ENCODE assay signal across 15 cellular contexts in genomic region chr11:1549355-1550330, GRCh38. TPM values are rescaled to one million over a fixed set of nuclear protein-coding genes. Genes with fewer than 3 reads are reported as not detected.
A peak's percentile ranks its signal among the peaks of the same experiment; 100 is the strongest.
DNase-seq lines count a peak whose midpoint lies in the region; ATAC-seq and TF ChIP-seq lines count a peak whose summit lies in the region.
"Had no signal": no experiment of that assay in that cellular context is flagged by ENCODE, and none has a peak within 500 bp of the region (broad histone marks: within the 10 kb centered on the region; RNA-seq: fewer than 3 reads in every experiment).

No MANE protein-coding gene starts in this region.

- BruUV-seq in HCT116 (replicated peaks; lab: Mats Ljungman, UMichigan), result no TSS peak

- intact Hi-C loops in HCT116 (cut with micrococcal nuclease) (no loop called here), dorsolateral prefrontal cortex (cut with DNase I) (no loop called here)

- RAD21 ChIA-PET in HCT116 (lab: Charles Lee; ENCODE audit: low non-redundant PET in 1 of 2, low total read pairs in 2 of 2, uncharacterized antibody in 2 of 2, unreplicated experiment in 2 of 2), result no interaction called here

- TF ChIP-seq RAD21 in HCT116 (IDR thresholded peaks at IDR 0.05; ENCODE audit: low read depth), result no peak

- no peak for TF ChIP-seq POLR2A in HCT116 (IDR thresholded peaks at IDR 0.05; ENCODE audit: borderline replicate concordance, extremely low read depth, insufficient read depth, insufficient read length)

- peak overlapping the region; percentile 61 for H3K27ac ChIP-seq in 22Rv1
- peak overlapping the region; percentile 63; the same call in 1 of the 2 replicates for H3K27ac ChIP-seq in HCT116 (ENCODE audit: low read depth, low read length)
- peak overlapping the region in 57 of 59 donors; percentile 27 to 92 (median 80) for H3K27ac ChIP-seq in dorsolateral prefrontal cortex
- H3K27ac ChIP-seq in osteoblast (ENCODE audit: low read depth, low read length), result no peak overlapping the region

- DNase-seq in HCT116 (ENCODE audit: low read depth, low spot score) (no peak), dorsolateral prefrontal cortex (peak in 7 of 10 donors; percentile 57 to 82 (median 73)), osteoblast (ENCODE audit: insufficient read length, low spot score, missing footprints) (peak; percentile 89), DMS153 treated with DMSO at 0.1 percent for 48 hours (lab: John Stamatoyannopoulos, UW; ENCODE audit: unreplicated experiment) (no peak)
- DNase-seq in activated effector memory CD4-positive, alpha-beta T cell treated with Interleukin-2 at 50 U/mL for 16 hours, result no peak
- DNase-seq: effector memory CD4-positive, alpha-beta T cell; mammary epithelial cell; NCI-H1930; T-helper 9 cell had no signal

- TF ChIP-seq CTCF in 22Rv1 (IDR thresholded peaks at IDR 0.05) (no peak), HCT116 (IDR thresholded peaks at IDR 0.05 in 2 of 3, conservative IDR thresholded peaks at IDR 0.05 in 1 of 3; ENCODE audit: borderline replicate concordance in 1 of 3, insufficient read depth in 1 of 3, low read depth in 2 of 3, low read length in 2 of 3) (peak in 2 of 3 experiments; percentile 9 to 23; a peak in 1 of 6 replicates), dorsolateral prefrontal cortex (IDR thresholded peaks at IDR 0.05 in 54 of 56, conservative IDR thresholded peaks at IDR 0.05 in 2 of 56; ENCODE audit: low read depth in 1 of 56, partially characterized antibody in 56 of 56) (peak in 52 of 56 donors; percentile 9 to 65 (median 38)), osteoblast (IDR thresholded peaks at IDR 0.05; ENCODE audit: extremely low read depth, low read depth, low read length) (no peak)

- H3K4me3 ChIP-seq in HCT116 (replicated peaks in 1 of 2; ENCODE audit: low read depth in 1 of 2, low read length in 2 of 2) (peak overlapping the region in 1 of 2 experiments; percentile 50; a peak in 2 of 4 replicates), dorsolateral prefrontal cortex (no peak overlapping the region), osteoblast (ENCODE audit: insufficient read depth, low read length) (no peak overlapping the region)

- POLR2A ChIA-PET in HCT116 (lab: Charles Lee), result no interaction called here

- H3K9me3 ChIP-seq in HCT116 (ENCODE audit: control insufficient read depth in 1 of 2, insufficient read depth in 1 of 2, low read depth in 1 of 2, low read length in 2 of 2) (no peaks in the 10 kb centered on the region), osteoblast (ENCODE audit: low read depth, low read length) (no peaks in the 10 kb centered on the region)

- H3K27me3 ChIP-seq in HCT116 (ENCODE audit: insufficient read depth, low read length), result no peaks in the 10 kb centered on the region
- H3K27me3 ChIP-seq in dorsolateral prefrontal cortex, result peaks cover 0 to 10% (median 0%) of the 10 kb centered on the region in 45 donors
- peaks cover 39% of the 10 kb centered on the region for H3K27me3 ChIP-seq in osteoblast (ENCODE audit: insufficient read depth, low read length)

- H3K36me3 ChIP-seq in HCT116 (ENCODE audit: control insufficient read depth in 1 of 2, insufficient read depth in 2 of 2, low read length in 2 of 2) (no peaks in the 10 kb centered on the region), osteoblast (ENCODE audit: insufficient read depth, low read length) (no peaks in the 10 kb centered on the region)

- H2AFZ ChIP-seq in HCT116 (ENCODE audit: low read depth, low read length, poor library complexity, severe bottlenecking), result no peak overlapping the region
- H2AFZ ChIP-seq in osteoblast (ENCODE audit: low read length), result no peak overlapping the region

- H3K79me2 ChIP-seq in HCT116 (ENCODE audit: insufficient read depth, low read length) (no peaks in the 10 kb centered on the region), osteoblast (ENCODE audit: insufficient read depth, low read length) (no peaks in the 10 kb centered on the region)

- H3K4me2 ChIP-seq in HCT116 (ENCODE audit: low read length) (peak overlapping the region; percentile 98; the same call in 1 of the 2 replicates), osteoblast (ENCODE audit: insufficient read depth, low read length) (no peak overlapping the region)

- H4K20me1 ChIP-seq in HCT116 (ENCODE audit: insufficient read depth), result no peaks in the 10 kb centered on the region
- no peaks in the 10 kb centered on the region for H4K20me1 ChIP-seq in osteoblast (ENCODE audit: insufficient read depth, low read length)

- no peak overlapping the region; the same call in 1 of the 2 replicates for H3K9ac ChIP-seq in HCT116 (ENCODE audit: low read length)

- peaks cover 27 to 49% of the 10 kb centered on the region in 2 experiments for H3K4me1 ChIP-seq in HCT116 (ENCODE audit: control insufficient read depth in 1 of 2, insufficient read depth in 2 of 2, low read length in 2 of 2)
- H3K4me1 ChIP-seq in osteoblast (ENCODE audit: insufficient read depth, low read length), result no peaks in the 10 kb centered on the region

- CTCF ChIA-PET in HCT116 (lab: Charles Lee), result interaction anchor here (5.2 kb wide), 1 partner anchor 26 kb away, joined by 133 read pairs; no protein-coding TSS in a partner anchor

- no peaks in the 10 kb centered on the region for H3K9me2 ChIP-seq in HCT116 (ENCODE audit: insufficient read depth)

- ATAC-seq in HCT116 (no peak), HG02759 (IDR thresholded peaks at IDR 0.05; ENCODE audit: unreplicated experiment) (no peak), GM19324 (IDR thresholded peaks at IDR 0.05; ENCODE audit: low FRiP score, unreplicated experiment) (no peak)

TF ChIP-seq in HCT116, 20 proteins besides CTCF, POLR2A, EP300 and RAD21:
- TF ChIP-seq ELF1 (IDR thresholded peaks at IDR 0.05; ENCODE audit: borderline replicate concordance, low read depth) (no peak), ZBTB33 (IDR thresholded peaks at IDR 0.05; ENCODE audit: extremely low read depth, insufficient replicate concordance, low read length) (no peak), CBX3 (IDR thresholded peaks at IDR 0.05; ENCODE audit: low read depth) (no peak), YY1 (IDR thresholded peaks at IDR 0.05; ENCODE audit: extremely low read depth, insufficient replicate concordance, low read depth, low read length) (no peak), FOSL1 (IDR thresholded peaks at IDR 0.05; ENCODE audit: low read depth) (no peak), ATF3 (IDR thresholded peaks at IDR 0.05) (no peak), EZH2phosphoT487 (IDR thresholded peaks at IDR 0.05; ENCODE audit: borderline replicate concordance) (no peak), SRF (IDR thresholded peaks at IDR 0.05; ENCODE audit: low read depth) (no peak), CEBPB (IDR thresholded peaks at IDR 0.05; ENCODE audit: low read depth) (no peak), JUND (IDR thresholded peaks at IDR 0.05) (no peak)

RNA-seq across cellular contexts. Expression of gene DUSP8, which starts 22.4 kb away (rescaled TPM):
- total RNA-seq in HCT116 (2021; ENCODE audit: unreplicated experiment), result 10.2 TPM
- 14.7 and 19.3 TPM in 2 replicates for polyA plus RNA-seq in HCT116 (2012)
- 100 to 1,000 TPM in 11 of 120 experiments, 10 to 100 TPM in 109; 41.1 to 144 (median 77.7) TPM for total RNA-seq in dorsolateral prefrontal cortex
- total RNA-seq in osteoblast, result under 0.01 TPM in 2 replicates

RNA-seq across cellular contexts. Expression of gene KRTAP5-1, which starts 35.4 kb away (rescaled TPM):
- not detected for total RNA-seq in HCT116 (2021; ENCODE audit: unreplicated experiment)
- polyA plus RNA-seq in HCT116 (2012), result 0.06 and 0.23 TPM in 2 replicates
- not detected for total RNA-seq in dorsolateral prefrontal cortex
- not detected in 2 replicates for total RNA-seq in osteoblast
- total RNA-seq: mammary epithelial cell, posterior vena cava had no signal
- polyA plus RNA-seq: adipose tissue, mammary epithelial cell, thymus had no signal

RNA-seq across cellular contexts. Expression of gene KRTAP5-2, which starts 48.5 kb away (rescaled TPM):
- total RNA-seq in HCT116 (2021; ENCODE audit: unreplicated experiment) (not detected), dorsolateral prefrontal cortex (under 1 TPM in 2 of 120 experiments, not detected in 118; 0.69 to 0.74 TPM), osteoblast (not detected in 2 replicates)
- polyA plus RNA-seq in HCT116 (2012), result 0.05 and 0.06 TPM in 2 replicates
- total RNA-seq: mammary epithelial cell, posterior vena cava had no signal
- polyA plus RNA-seq: mammary epithelial cell had no signal

RNA-seq across cellular contexts. Expression of gene KRTAP5-3, which starts 58.6 kb away (rescaled TPM):
- not detected for total RNA-seq in HCT116 (2021; ENCODE audit: unreplicated experiment)
- polyA plus RNA-seq in HCT116 (2012), result not detected in 2 replicates
- not detected for total RNA-seq in dorsolateral prefrontal cortex
- total RNA-seq in osteoblast, result not detected in 2 replicates
- total RNA-seq: mammary epithelial cell, posterior vena cava had no signal
- polyA plus RNA-seq: adipose tissue, mammary epithelial cell had no signal

Comparison
In these comparisons a context has a peak if more than half of its experiments do, and no peak if none do; other contexts are left out.
1. CTCF ChIP-seq: peak in HCT116 (2 of 3) and dorsolateral prefrontal cortex (52 of 56); none in 22Rv1 (single experiment) and osteoblast (single experiment).
2. DNase-seq: peak in dorsolateral prefrontal cortex (7 of 10) and osteoblast (single experiment); none in HCT116 (single experiment), DMS153 treated with DMSO at 0.1 percent for 48 hours (single experiment) and activated effector memory CD4-positive, alpha-beta T cell treated with Interleukin-2 at 50 U/mL for 16 hours (single experiment).
3. RNA of gene DUSP8, which starts 22.4 kb away (total RNA-seq): 41.1 to 144 TPM in dorsolateral prefrontal cortex and 10.2 TPM in HCT116 (single experiment); under 0.01 TPM in osteoblast; every median in the first group is over 10 times any median in the second.